ENCODE assay signal across 18 cellular contexts in genomic region chr15:57307527-57308193, GRCh38.
A peak's percentile ranks its signal among the peaks of the same experiment; 100 is the strongest.
DNase-seq lines count a peak whose midpoint lies in the region; ATAC-seq and TF ChIP-seq lines count a peak whose summit lies in the region.
"Had no signal": no experiment of that assay in that cellular context is flagged by ENCODE, and none has a peak within 500 bp of the region (broad histone marks: within the 10 kb centered on the region; RNA-seq: fewer than 3 reads in every experiment).

No MANE protein-coding gene starts in this region.

- intact Hi-C loops in activated B cell treated with CpG ODN at 0.5 μM for 24 hours (cut with micrococcal nuclease) = loop anchor here (2.0 to 10.0 kb wide), 4 partner anchors 89 to 843 kb away; partner anchors contain the start of genes MNS1 and POLR2M
- intact Hi-C loops in left colon (cut with DNase I, micrococcal nuclease) = loop anchor here in 1 of 2 donors (10.0 kb wide), 2 partner anchors 163 to 803 kb away; no protein-coding TSS in a partner anchor

- H3K4me3 Mint-ChIP-seq in activated B cell treated with CpG ODN at 0.5 μM for 24 hours = no peak overlapping the region
- no peak overlapping the region for H3K4me3 Mint-ChIP-seq in stimulated activated memory B cell treated with anti-CD40 and anti-IgM and Interleukin-4, amounts not matched to agents 10 μg/mL and 1 μg/mL and 100 μg/mL, for 72 hours
- peak overlapping the region in 1 of 5 donors; percentile 12 for H3K4me3 Mint-ChIP-seq in immature natural killer cell

- DNase-seq in NCI-H748 (lab: John Stamatoyannopoulos, UW; ENCODE audit: unreplicated experiment) = peak; percentile 8
- DNase-seq in NCI-H748 treated with DMSO at 0.1 percent for 48 hours (lab: John Stamatoyannopoulos, UW) = no peak
- DNase-seq in activated B cell treated with CpG ODN at 0.5 μM for 24 hours = no peak
- no peak for DNase-seq in left colon
- DNase-seq in AG20443 (ENCODE audit: low spot score) = no peak
- DNase-seq in immature natural killer cell = no peak
- DNase-seq in NCI-H2171 treated with DMSO at 0.1 percent for 48 hours (lab: John Stamatoyannopoulos, UW) = no peak
- DNase-seq: ACHN; activated CD4-positive, alpha-beta T cell treated with anti-CD3 and anti-CD28 coated beads, Interleukin-2, amount 10 ng/mL, durations not matched to agents 24 days and 14 days; body of pancreas; CD4-positive, alpha-beta memory T cell; esophagus squamous epithelium; NCI-H1092; NCI-H446; T1000 had no signal

- POLR2A ChIA-PET in activated B cell treated with CpG ODN at 0.5 μM for 24 hours (lab: Charles Lee) = interaction anchor here (0.7 to 14.0 kb wide), 3 partner anchors 22 to 161 kb away, joined by 3 to 387 read pairs (median 23); no protein-coding TSS in a partner anchor

- no peaks in the 10 kb centered on the region for H3K27me3 Mint-ChIP-seq in activated B cell treated with CpG ODN at 0.5 μM for 24 hours
- H3K27me3 Mint-ChIP-seq in stimulated activated memory B cell treated with anti-CD40 and anti-IgM and Interleukin-4, amounts not matched to agents 10 μg/mL and 1 μg/mL and 100 μg/mL, for 72 hours = no peaks in the 10 kb centered on the region
- peaks cover 0 to 10% (median 8%) of the 10 kb centered on the region in 3 donors for H3K27me3 Mint-ChIP-seq in immature natural killer cell (ENCODE audit: low read depth in 3 of 3)
- H3K27me3 Mint-ChIP-seq: CD4-positive, alpha-beta memory T cell had no signal

- peak overlapping the region; percentile 61 for H3K27ac Mint-ChIP-seq in activated B cell treated with CpG ODN at 0.5 μM for 24 hours
- H3K27ac Mint-ChIP-seq in stimulated activated memory B cell treated with anti-CD40 and anti-IgM and Interleukin-4, amounts not matched to agents 10 μg/mL and 1 μg/mL and 100 μg/mL, for 72 hours = peak overlapping the region; percentile 83
- no peak overlapping the region for H3K27ac Mint-ChIP-seq in immature natural killer cell
- H3K27ac Mint-ChIP-seq: activated CD4-positive, alpha-beta T cell treated with anti-CD3 and anti-CD28 coated beads, Interleukin-2, amount 10 ng/mL, durations not matched to agents 24 days and 14 days; activated naive CD4-positive, alpha-beta T cell treated with anti-CD3 and anti-CD28 coated beads, Interleukin-2, amount 50 U/mL, for 72 hours; CD4-positive, alpha-beta memory T cell; neural progenitor cell had no signal

- CTCF ChIA-PET in activated B cell treated with CpG ODN at 0.5 μM for 24 hours (lab: Charles Lee) = interaction anchor here (1.0 to 8.8 kb wide), 13 partner anchors 27 to 811 kb away, joined by 3 to 202 read pairs (median 10); no protein-coding TSS in a partner anchor

- H3K36me3 Mint-ChIP-seq in activated B cell treated with CpG ODN at 0.5 μM for 24 hours (ENCODE audit: low read depth) (peaks cover 70% of the 10 kb centered on the region), immature natural killer cell (no peaks in the 10 kb centered on the region)
- peaks cover 71% of the 10 kb centered on the region for H3K36me3 Mint-ChIP-seq in stimulated activated memory B cell treated with anti-CD40 and anti-IgM and Interleukin-4, amounts not matched to agents 10 μg/mL and 1 μg/mL and 100 μg/mL, for 72 hours
- H3K36me3 Mint-ChIP-seq: activated naive CD4-positive, alpha-beta T cell treated with anti-CD3 and anti-CD28 coated beads, Interleukin-2, amount 50 U/mL, for 72 hours; CD4-positive, alpha-beta memory T cell; neural progenitor cell had no signal

- TF ChIP-seq CTCF in activated B cell treated with CpG ODN at 0.5 μM for 24 hours (IDR thresholded peaks at IDR 0.05) = no peak

- H3K4me1 Mint-ChIP-seq in activated B cell treated with CpG ODN at 0.5 μM for 24 hours (peaks cover 75% of the 10 kb centered on the region), immature natural killer cell (peaks cover 3 to 6% of the 10 kb centered on the region in 2 donors)
- peaks cover 75% of the 10 kb centered on the region for H3K4me1 Mint-ChIP-seq in stimulated activated memory B cell treated with anti-CD40 and anti-IgM and Interleukin-4, amounts not matched to agents 10 μg/mL and 1 μg/mL and 100 μg/mL, for 72 hours

- ATAC-seq in activated B cell treated with CpG ODN at 0.5 μM for 24 hours (ENCODE audit: low read depth) = no peak
- peak; percentile 0 for ATAC-seq in left colon
- no peak for ATAC-seq in stimulated activated memory B cell treated with anti-CD40 and anti-IgM and Interleukin-4, amounts not matched to agents 10 μg/mL and 1 μg/mL and 100 μg/mL, for 72 hours

- H3K9me3 Mint-ChIP-seq in activated B cell treated with CpG ODN at 0.5 μM for 24 hours (no peaks in the 10 kb centered on the region), immature natural killer cell (no peaks in the 10 kb centered on the region)
- H3K9me3 Mint-ChIP-seq in stimulated activated memory B cell treated with anti-CD40 and anti-IgM and Interleukin-4, amounts not matched to agents 10 μg/mL and 1 μg/mL and 100 μg/mL, for 72 hours = no peaks in the 10 kb centered on the region
- H3K9me3 Mint-ChIP-seq: activated CD4-positive, alpha-beta T cell treated with anti-CD3 and anti-CD28 coated beads, Interleukin-2, amount 10 ng/mL, durations not matched to agents 24 days and 14 days; activated naive CD4-positive, alpha-beta T cell treated with anti-CD3 and anti-CD28 coated beads, Interleukin-2, amount 50 U/mL, for 72 hours; CD4-positive, alpha-beta memory T cell; neural progenitor cell had no signal

Comparison
In these comparisons a context has a peak if more than half of its experiments do, and no peak if none do; other contexts are left out.
1. H3K27ac Mint-ChIP-seq: peak in activated B cell treated with CpG ODN at 0.5 μM for 24 hours (single experiment) and stimulated activated memory B cell treated with anti-CD40 and anti-IgM and Interleukin-4, amounts not matched to agents 10 μg/mL and 1 μg/mL and 100 μg/mL, for 72 hours (single experiment); none in immature natural killer cell (0 of 6).